In the genomic region with DNA sequence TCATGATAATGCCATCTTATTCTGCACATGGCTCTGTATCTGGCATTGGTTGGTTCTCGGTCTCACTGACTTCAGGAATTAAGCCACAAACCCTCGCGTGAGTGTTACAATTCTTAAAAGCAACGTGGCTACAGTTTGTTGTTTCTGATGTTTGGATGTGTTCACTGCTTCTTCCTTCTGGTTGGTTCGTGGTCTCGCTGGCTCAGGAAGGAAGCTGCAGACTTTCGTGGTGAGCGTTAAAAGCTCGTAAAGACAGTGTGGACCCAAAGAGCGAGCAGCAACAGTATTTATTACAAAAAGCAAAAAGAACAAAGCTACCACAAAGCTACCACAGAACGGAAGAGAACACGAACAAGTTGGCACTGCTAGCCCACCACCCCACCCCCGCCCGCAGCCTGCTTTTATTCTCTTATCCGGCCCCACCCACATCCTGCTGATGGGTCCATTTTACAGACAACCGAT, we compare ENCODE assay signal across 9 cellular contexts. TPM values are rescaled to one million over a fixed set of nuclear protein-coding genes. Genes with fewer than 3 reads are reported as not detected.
DNase-seq lines count a peak whose midpoint lies in the region; ATAC-seq and TF ChIP-seq lines count a peak whose summit lies in the region.
"Had no signal": no experiment of that assay in that cellular context is flagged by ENCODE, and none has a peak within 500 bp of the region (broad histone marks: within the 10 kb centered on the region; RNA-seq: fewer than 3 reads in every experiment).

No MANE protein-coding gene starts in this region.

- peak overlapping the region; percentile 78 to 87 (median 85) for H3K27ac Mint-ChIP-seq in CD4-positive, CD25-positive, alpha-beta regulatory T cell
- H3K27ac Mint-ChIP-seq in activated T-cell treated with anti-CD3 and anti-CD28 coated beads, Interleukin-2, amount 50 U/mL, for 24 hours, result peak overlapping the region; percentile 53

- H3K27me3 Mint-ChIP-seq in CD4-positive, CD25-positive, alpha-beta regulatory T cell, result peaks cover 10% of the 10 kb centered on the region
- no peaks in the 10 kb centered on the region for H3K27me3 Mint-ChIP-seq in activated T-cell treated with anti-CD3 and anti-CD28 coated beads, Interleukin-2, amount 50 U/mL, for 24 hours

- H3K4me1 Mint-ChIP-seq in CD4-positive, CD25-positive, alpha-beta regulatory T cell, result peaks cover 21 to 32% (median 24%) of the 10 kb centered on the region in 4 donors
- H3K4me1 Mint-ChIP-seq in activated T-cell treated with anti-CD3 and anti-CD28 coated beads, Interleukin-2, amount 50 U/mL, for 24 hours (ENCODE audit: low read depth), result peaks cover 28% of the 10 kb centered on the region

- H3K27ac ChIP-seq in CD4-positive, CD25-positive, alpha-beta regulatory T cell (ENCODE audit: insufficient read depth, low read length, poor library complexity, severe bottlenecking), result peak overlapping the region; percentile 68

- intact Hi-C loops in mucosa of descending colon (cut with DNase I, micrococcal nuclease), result loop anchor here in 1 of 2 donors (10.0 kb wide), 1 partner anchor 485 kb away; no protein-coding TSS in a partner anchor

- peaks cover 4% of the 10 kb centered on the region for H3K36me3 Mint-ChIP-seq in CD4-positive, CD25-positive, alpha-beta regulatory T cell
- H3K36me3 Mint-ChIP-seq in activated T-cell treated with anti-CD3 and anti-CD28 coated beads, Interleukin-2, amount 50 U/mL, for 24 hours (ENCODE audit: low read depth), result peaks cover 2% of the 10 kb centered on the region

- H3K9me3 Mint-ChIP-seq in CD4-positive, CD25-positive, alpha-beta regulatory T cell, result peaks cover 0 to 26% (median 14%) of the 10 kb centered on the region in 7 donors
- peaks cover 16% of the 10 kb centered on the region for H3K9me3 Mint-ChIP-seq in activated T-cell treated with anti-CD3 and anti-CD28 coated beads, Interleukin-2, amount 50 U/mL, for 24 hours

- DNase-seq in CD4-positive, CD25-positive, alpha-beta regulatory T cell, result peak; percentile 11 to 84 (median 82)
- DNase-seq in MV-4-11 (lab: John Stamatoyannopoulos, UW) (peak; percentile 68), mucosa of descending colon (peak in 1 of 3 donors; percentile 12), NCI-H1436 (lab: John Stamatoyannopoulos, UW) (no peak), iPS-NIHi11 (ENCODE audit: low spot score) (no peak), NCI-H82 treated with DMSO at 0.1 percent for 48 hours (lab: John Stamatoyannopoulos, UW; ENCODE audit: unreplicated experiment) (no peak)
- peak; percentile 41 for DNase-seq in activated T-cell treated with anti-CD3 and anti-CD28 coated beads, Interleukin-2, amount 50 U/mL, for 24 hours
- DNase-seq in NK-92 treated with Interleukin-12 subunit alpha and Interleukin-12 subunit beta, amount 100 ng/mL, for 24 hours (lab: John Stamatoyannopoulos, UW), result no peak
- DNase-seq: NCI-H2107 had no signal

- H3K27me3 ChIP-seq in CD4-positive, CD25-positive, alpha-beta regulatory T cell (ENCODE audit: control insufficient read depth, insufficient read depth, low read length), result no peaks in the 10 kb centered on the region

- ATAC-seq in CD4-positive, CD25-positive, alpha-beta regulatory T cell (ENCODE audit: low read depth in 2 of 2), result peak; percentile 74 to 79
- peak; percentile 35 for ATAC-seq in mucosa of descending colon

- no peak for TF ChIP-seq CTCF in mucosa of descending colon (IDR thresholded peaks at IDR 0.05)

- peaks cover 2 to 30% of the 10 kb centered on the region in 2 experiments for H3K9me3 ChIP-seq in CD4-positive, CD25-positive, alpha-beta regulatory T cell (ENCODE audit: control insufficient read depth in 2 of 2, low read length in 2 of 2)
- no peaks in the 10 kb centered on the region for H3K9me3 ChIP-seq in mucosa of descending colon

- H3K4me3 Mint-ChIP-seq in CD4-positive, CD25-positive, alpha-beta regulatory T cell, result peak overlapping the region in 3 of 4 donors; percentile 6 to 22 (median 9)
- peak overlapping the region; percentile 65 for H3K4me3 Mint-ChIP-seq in activated T-cell treated with anti-CD3 and anti-CD28 coated beads, Interleukin-2, amount 50 U/mL, for 24 hours

- H3K4me1 ChIP-seq in CD4-positive, CD25-positive, alpha-beta regulatory T cell (ENCODE audit: control insufficient read depth, insufficient read depth, low read length, poor library complexity, severe bottlenecking), result peaks cover 14% of the 10 kb centered on the region
- peaks cover 7% of the 10 kb centered on the region for H3K4me1 ChIP-seq in mucosa of descending colon (ENCODE audit: low read depth)

- H3K4me3 ChIP-seq in CD4-positive, CD25-positive, alpha-beta regulatory T cell (ENCODE audit: low read depth, low read length), result peak overlapping the region; percentile 52
- no peak overlapping the region for H3K4me3 ChIP-seq in mucosa of descending colon

- H3K36me3 ChIP-seq in CD4-positive, CD25-positive, alpha-beta regulatory T cell (ENCODE audit: control insufficient read depth, insufficient read depth, low read length), result no peaks in the 10 kb centered on the region
- H3K36me3 ChIP-seq in mucosa of descending colon (ENCODE audit: low read depth), result no peaks in the 10 kb centered on the region

RNA-seq across cellular contexts. Expression of a gene that starts 51.1 kb away (rescaled TPM):
- total RNA-seq in CD4-positive, CD25-positive, alpha-beta regulatory T cell, result 236 TPM
- 100 to 1,000 TPM in 1 of 4 donors, 10 to 100 TPM in 3; 62.4 to 110 (median 72.3) TPM for polyA plus RNA-seq in CD4-positive, CD25-positive, alpha-beta regulatory T cell
- 10 to 100 TPM; 22.7 to 64.4 (median 40.3) TPM for total RNA-seq in mucosa of descending colon

RNA-seq across cellular contexts. Expression of a gene that starts 58.4 kb away (rescaled TPM):
- total RNA-seq in CD4-positive, CD25-positive, alpha-beta regulatory T cell, result 1.8 TPM
- 1 to 10 TPM in 1 of 4 donors, not detected in 3; 1.3 TPM for polyA plus RNA-seq in CD4-positive, CD25-positive, alpha-beta regulatory T cell
- total RNA-seq in mucosa of descending colon, result 1 to 10 TPM; 2.0 to 9.2 (median 3.9) TPM

Comparison
In these comparisons a context has a peak if more than half of its experiments do, and no peak if none do; other contexts are left out.
1. DNase-seq: peak in CD4-positive, CD25-positive, alpha-beta regulatory T cell (3 of 3), MV-4-11 (single experiment) and activated T-cell treated with anti-CD3 and anti-CD28 coated beads, Interleukin-2, amount 50 U/mL, for 24 hours (single experiment); none in NCI-H1436 (single experiment), iPS-NIHi11 (single experiment), NCI-H82 treated with DMSO at 0.1 percent for 48 hours (single experiment) and NK-92 treated with Interleukin-12 subunit alpha and Interleukin-12 subunit beta, amount 100 ng/mL, for 24 hours (single experiment).